Comparison of ENCODE assay signal across 31 cellular contexts in genomic region chr7:95658676-95659075, GRCh38.
"Had no signal": no experiment of that assay in that cellular context is flagged by ENCODE, and none has a peak within 500 bp of the region (broad histone marks: within the 10 kb centered on the region; RNA-seq: fewer than 3 reads in every experiment).

No MANE protein-coding gene starts in this region.

- H3K27ac ChIP-seq: breast epithelium, epithelial cell of prostate, esophagus squamous epithelium, ovary, prostate gland, thyroid gland, upper lobe of right lung had no signal

- H3K27ac Mint-ChIP-seq: activated CD4-positive, alpha-beta T cell treated with anti-CD3 and anti-CD28 coated beads, Interleukin-2, amount 10 ng/mL, durations not matched to agents 7 days and 5 days; activated CD8-positive, alpha-beta T cell treated with anti-CD3 and anti-CD28 coated beads for 36 hours; activated naive CD4-positive, alpha-beta T cell treated with anti-CD3 and anti-CD28 coated beads, Interleukin-2, amount 50 U/mL, for 72 hours; activated T-cell treated with anti-CD3 and anti-CD28 coated beads, Interleukin-2, amount 50 U/mL, for 72 hours; naive B cell; nephron progenitor cell; stimulated activated memory B cell treated with anti-CD40 and anti-IgM and Interleukin-4, amounts not matched to agents 10 μg/mL and 1 μg/mL and 100 μg/mL, for 72 hours; stimulated activated naive CD8-positive, alpha-beta T cell treated with anti-CD3 and anti-CD28 coated beads, Interleukin-15, amount 100 ng/mL, for 72 hours had no signal

- H3K4me1 ChIP-seq: breast epithelium, esophagus squamous epithelium, prostate gland, upper lobe of right lung had no signal

- H3K9me3 ChIP-seq: esophagus squamous epithelium, ovary, prostate gland, sigmoid colon, thyroid gland, upper lobe of right lung had no signal

- H3K4me3 ChIP-seq: breast epithelium, esophagus squamous epithelium, ovary, prostate gland, sigmoid colon, smooth muscle cell, thyroid gland, upper lobe of right lung had no signal

- H3K27me3 ChIP-seq: breast epithelium, esophagus squamous epithelium, ovary, sigmoid colon, thyroid gland, upper lobe of right lung had no signal

- ATAC-seq: activated CD8-positive, alpha-beta T cell treated with anti-CD3 and anti-CD28 coated beads for 36 hours; activated naive CD4-positive, alpha-beta T cell treated with anti-CD3 and anti-CD28 coated beads, Interleukin-2, amount 50 U/mL, for 72 hours; activated T-cell treated with anti-CD3 and anti-CD28 coated beads, Interleukin-2, amount 50 U/mL, for 72 hours; left ventricle myocardium superior; stimulated activated memory B cell treated with anti-CD40 and anti-IgM and Interleukin-4, amounts not matched to agents 10 μg/mL and 1 μg/mL and 100 μg/mL, for 72 hours; stimulated activated naive CD8-positive, alpha-beta T cell treated with anti-CD3 and anti-CD28 coated beads, Interleukin-15, amount 100 ng/mL, for 72 hours; upper lobe of right lung had no signal

- H3K4me3 Mint-ChIP-seq: activated CD4-positive, alpha-beta T cell treated with anti-CD3 and anti-CD28 coated beads, Interleukin-2, amount 10 ng/mL, durations not matched to agents 7 days and 5 days; activated CD8-positive, alpha-beta T cell treated with anti-CD3 and anti-CD28 coated beads for 36 hours; activated T-cell treated with anti-CD3 and anti-CD28 coated beads, Interleukin-2, amount 50 U/mL, for 72 hours; naive B cell; nephron progenitor cell; stimulated activated memory B cell treated with anti-CD40 and anti-IgM and Interleukin-4, amounts not matched to agents 10 μg/mL and 1 μg/mL and 100 μg/mL, for 72 hours; stimulated activated naive CD8-positive, alpha-beta T cell treated with anti-CD3 and anti-CD28 coated beads, Interleukin-15, amount 100 ng/mL, for 72 hours had no signal

- H3K27me3 Mint-ChIP-seq: activated CD4-positive, alpha-beta T cell treated with anti-CD3 and anti-CD28 coated beads, Interleukin-2, amount 10 ng/mL, durations not matched to agents 7 days and 5 days had no signal

- H3K4me1 Mint-ChIP-seq: activated CD4-positive, alpha-beta T cell treated with anti-CD3 and anti-CD28 coated beads, Interleukin-2, amount 10 ng/mL, durations not matched to agents 7 days and 5 days; naive B cell; nephron progenitor cell; stimulated activated memory B cell treated with anti-CD40 and anti-IgM and Interleukin-4, amounts not matched to agents 10 μg/mL and 1 μg/mL and 100 μg/mL, for 72 hours; stimulated activated naive CD8-positive, alpha-beta T cell treated with anti-CD3 and anti-CD28 coated beads, Interleukin-15, amount 100 ng/mL, for 72 hours had no signal

- DNase-seq: activated CD4-positive, alpha-beta T cell treated with anti-CD3 and anti-CD28 coated beads for 1 hour; activated CD4-positive, alpha-beta T cell treated with anti-CD3 and anti-CD28 coated beads, Interleukin-2, amount 10 ng/mL, durations not matched to agents 7 days and 5 days; activated CD8-positive, alpha-beta T cell treated with anti-CD3 and anti-CD28 coated beads for 36 hours; activated naive CD4-positive, alpha-beta T cell; activated T-cell treated with anti-CD3 and anti-CD28 coated beads, Interleukin-2, amount 50 U/mL, for 72 hours; central memory CD4-positive, alpha-beta T cell; dermis blood vessel endothelial cell; effector CD8-positive, alpha-beta T cell; esophagus squamous epithelium; foreskin melanocyte; islet precursor cell; left ventricle myocardium superior; naive B cell; nephron progenitor cell; ovary; retina; sigmoid colon; stimulated activated CD4-positive, alpha-beta T cell treated with anti-CD3 and anti-CD28 coated beads, Interleukin-1b, Interleukin-23, amount 100 ng/mL, for 48 hours; stimulated activated CD4-positive, alpha-beta T cell treated with anti-CD3 and anti-CD28 coated beads, Interleukin-4, amount 100 ng/mL, for 4 hours; stimulated activated CD8-positive, alpha-beta memory T cell treated with anti-CD3 and anti-CD28 coated beads, Interleukin-4, amount 100 ng/mL, for 48 hours; stimulated activated naive CD8-positive, alpha-beta T cell treated with anti-CD3 and anti-CD28 coated beads, Interleukin-15, amount 100 ng/mL, for 72 hours; substantia nigra; T-helper 2 cell; thyroid gland; upper lobe of right lung had no signal

- H3K36me3 ChIP-seq: breast epithelium, esophagus squamous epithelium, ovary, prostate gland, sigmoid colon, thyroid gland, upper lobe of right lung had no signal
